In genomic region chr18:6484659-6485058, GRCh38 we compare ENCODE assay signal across 18 cellular contexts.
DNase-seq lines count a peak whose midpoint lies in the region; ATAC-seq, FAIRE-seq and TF ChIP-seq lines count a peak whose summit lies in the region.
"Had no signal": no experiment of that assay in that cellular context is flagged by ENCODE, and none has a peak within 500 bp of the region (broad histone marks: within the 10 kb centered on the region; RNA-seq: fewer than 3 reads in every experiment).

No MANE protein-coding gene starts in this region.

- ATAC-seq in HepG2 = no peak
- ATAC-seq in right lobe of liver = no peak
- ATAC-seq in foreskin keratinocyte = no peak
- no peak for ATAC-seq in HG03135 (IDR thresholded peaks at IDR 0.05; ENCODE audit: unreplicated experiment)
- ATAC-seq in HG02840 (IDR thresholded peaks at IDR 0.05; ENCODE audit: low FRiP score, unreplicated experiment) = no peak
- ATAC-seq: HCT116 had no signal

- BruUV-seq in HepG2 (replicated peaks; lab: Mats Ljungman, UMichigan) = no TSS peak

- no peak for TF ChIP-seq POLR2A in HepG2 (IDR thresholded peaks at IDR 0.05; ENCODE audit: insufficient read depth in 1 of 2, low read depth in 2 of 2, low read length in 2 of 2)
- TF ChIP-seq POLR2A in right lobe of liver (IDR thresholded peaks at IDR 0.05) = no peak

- H3K9me3 ChIP-seq in HepG2 (ENCODE audit: low read length) (no peaks in the 10 kb centered on the region), right lobe of liver (no peaks in the 10 kb centered on the region)

- no peaks in the 10 kb centered on the region for H3K36me3 ChIP-seq in HepG2 (replicated peaks in 1 of 2; ENCODE audit: control insufficient read depth in 1 of 2, insufficient read depth in 2 of 2, low read length in 2 of 2)
- no peaks in the 10 kb centered on the region for H3K36me3 ChIP-seq in right lobe of liver

- H3K4me3 ChIP-seq in HepG2 (replicated peaks in 1 of 3; ENCODE audit: insufficient read depth in 1 of 3, low read depth in 2 of 3, low read length in 3 of 3) (no peak overlapping the region), right lobe of liver (no peak overlapping the region)
- H3K4me3 ChIP-seq: GM23248 had no signal

- in situ Hi-C loops in HepG2 (cut with HindIII; ENCODE audit: extremely low pct_ligation_motif_present, low pct_unique_long_range_greater_than_20kb) = loop anchor here (10.0 kb wide), 1 partner anchor 610 kb away; no protein-coding TSS in a partner anchor

- DNase-seq in HepG2 (ENCODE audit: low spot score) = peak; percentile 10
- no peak for DNase-seq in right lobe of liver
- peak; percentile 25 to 57 for DNase-seq in foreskin keratinocyte
- peak; percentile 60 for DNase-seq in pons (ENCODE audit: low spot score)
- no peak for DNase-seq in NCI-H446 (lab: John Stamatoyannopoulos, UW)
- DNase-seq in AG08395 (ENCODE audit: low spot score) = no peak
- DNase-seq: 8988T; C1 segment of cervical spinal cord; CD4-positive, alpha-beta T cell; DMS79; GM23248 had no signal

- TF ChIP-seq EP300 in HepG2 (IDR thresholded peaks at IDR 0.05; ENCODE audit: low read depth in 2 of 2, low read length in 2 of 2) (no peak), HepG2 (CRISPR knock-in tag; IDR thresholded peaks at IDR 0.05; ENCODE audit: borderline replicate concordance) (no peak)

- intact Hi-C loops in HepG2 (cut with micrococcal nuclease; ENCODE audit: unreplicated experiment) = loop anchor here (5.0 kb wide), 2 partner anchors 112 to 247 kb away; no protein-coding TSS in a partner anchor
- intact Hi-C loops in right lobe of liver (cut with DNase I) = loop anchor here (10.0 kb wide), 1 partner anchor 610 kb away; no protein-coding TSS in a partner anchor

- no peak overlapping the region for H3K9ac ChIP-seq in HepG2 (ENCODE audit: insufficient read depth, low read depth, low read length)
- H3K9ac ChIP-seq: GM23248 had no signal

- no peak for FAIRE-seq in HepG2 (lab: Jason Lieb, UNC)
- FAIRE-seq: G401.6, GM12891, H54, HTR-8/SVneo had no signal

- peaks cover 0 to 3% of the 10 kb centered on the region in 2 experiments; a peak in 1 of 5 replicates for H3K27me3 ChIP-seq in HepG2 (ENCODE audit: control insufficient read depth in 1 of 2, insufficient read depth in 2 of 2, low read length in 2 of 2)
- no peaks in the 10 kb centered on the region for H3K27me3 ChIP-seq in right lobe of liver
- H3K27me3 ChIP-seq in foreskin keratinocyte = no peaks in the 10 kb centered on the region

- 6% methylated on average over 2 of the region's 2 CpGs for WGBS in HepG2 (ENCODE audit: low lambda C conversion rate)
- WGBS in right lobe of liver (ENCODE audit: insufficient coverage, low coverage, low lambda C conversion rate, missing lambda C conversion rate) = 63% methylated on average over 2 of the region's 2 CpGs

- CTCF ChIA-PET in HepG2 (lab: Yijun Ruan, JAX; ENCODE audit: low intra/inter-chr PET ratio, low total read pairs) = no interaction called here

- H3K79me2 ChIP-seq in HepG2 (ENCODE audit: insufficient read depth, low read length) = no peaks in the 10 kb centered on the region

- POLR2A ChIA-PET in HepG2 (lab: Yijun Ruan, JAX) = no interaction called here

- no peak overlapping the region for H2AFZ ChIP-seq in HepG2 (ENCODE audit: low read length)
- H2AFZ ChIP-seq: GM23248 had no signal

- no peak for TF ChIP-seq RAD21 in HepG2 (CRISPR knock-in tag; IDR thresholded peaks at IDR 0.05)

- no peaks in the 10 kb centered on the region for H4K20me1 ChIP-seq in HepG2 (ENCODE audit: insufficient read depth, low read length)

- no peak overlapping the region for H3K4me2 ChIP-seq in HepG2 (ENCODE audit: low read depth, low read length)

- peaks cover 25% of the 10 kb centered on the region for H3K4me1 ChIP-seq in HepG2 (ENCODE audit: insufficient read depth, low read length)
- H3K4me1 ChIP-seq in right lobe of liver = peaks cover 0 to 7% (median 0%) of the 10 kb centered on the region in 4 donors
- no peaks in the 10 kb centered on the region for H3K4me1 ChIP-seq in foreskin keratinocyte

- H3K27ac ChIP-seq in HepG2 (ENCODE audit: extremely low read length, insufficient read depth, low read length) (no peak overlapping the region), right lobe of liver (no peak overlapping the region), foreskin keratinocyte (no peak overlapping the region)
- H3K27ac ChIP-seq: GM23248 had no signal

- TF ChIP-seq CTCF in HepG2 (CRISPR knock-in tag; IDR thresholded peaks at IDR 0.05) = no peak
- TF ChIP-seq CTCF in right lobe of liver (IDR thresholded peaks at IDR 0.05) = no peak
- no peak for TF ChIP-seq CTCF in foreskin keratinocyte (conservative IDR thresholded peaks at IDR 0.05)

TF ChIP-seq in HepG2, 621 proteins besides CTCF, POLR2A, EP300 and RAD21:
- TF ChIP-seq SOX5 (CRISPR knock-in tag; IDR thresholded peaks at IDR 0.05; ENCODE audit: borderline replicate concordance) = peak; percentile 65; the same call in 1 of the 2 replicates
- TF ChIP-seq SOX13 (IDR thresholded peaks at IDR 0.05) = no peak
- peak in 1 of 2 experiments; percentile 72; a peak in 2 of 4 replicates for TF ChIP-seq SOX13 (CRISPR knock-in tag; conservative IDR thresholded peaks at IDR 0.05 in 1 of 2, IDR thresholded peaks at IDR 0.05 in 1 of 2)
- no peak for TF ChIP-seq CCAR2 (optimal IDR thresholded peaks at IDR 0.05; ENCODE audit: low read depth, low read length)

Comparison
In these comparisons a context has a peak if more than half of its experiments do, and no peak if none do; other contexts are left out.
1. DNase-seq: peak in HepG2 (single experiment), foreskin keratinocyte (2 of 2) and pons (single experiment); none in right lobe of liver (0 of 3), NCI-H446 (0 of 2) and AG08395 (single experiment).